Comparison of ENCODE assay signal across 8 cellular contexts in genomic region chr19:58361900-58362271, GRCh38. TPM values are rescaled to one million over a fixed set of nuclear protein-coding genes. Genes with fewer than 3 reads are reported as not detected.
DNase-seq lines count a peak whose midpoint lies in the region; ATAC-seq and TF ChIP-seq lines count a peak whose summit lies in the region.

No MANE protein-coding gene starts in this region.

- intact Hi-C loops in esophagus squamous epithelium (cut with DNase I) = no loop called here

- ATAC-seq in GM23338 (peak; percentile 23), GM18870 (IDR thresholded peaks at IDR 0.05; ENCODE audit: unreplicated experiment) (no peak)

- DNase-seq in DMS79 treated with DMSO at 0.1 percent for 48 hours (lab: John Stamatoyannopoulos, UW) (peak; percentile 64), GM23338 (ENCODE audit: low spot score) (peak; percentile 64), NCI-H146 treated with DMSO at 0.1 percent for 48 hours (lab: John Stamatoyannopoulos, UW; ENCODE audit: unreplicated experiment) (peak; percentile 70), esophagus squamous epithelium (lab: John Stamatoyannopoulos, UW) (no peak), neural progenitor cell (ENCODE audit: low spot score) (no peak), HT-29 (ENCODE audit: low spot score) (no peak)
- DNase-seq in activated CD8-positive, alpha-beta memory T cell treated with anti-CD3 and anti-CD28 coated beads for 24 hours = peak; percentile 85

- peak overlapping the region; percentile 84 for H3K27ac ChIP-seq in GM23338 (ENCODE audit: low read depth)
- H3K27ac ChIP-seq in esophagus squamous epithelium = peak overlapping the region; percentile 85 to 97 (median 92)
- H3K27ac ChIP-seq in neural progenitor cell = peak overlapping the region; percentile 54

- H4K20me1 ChIP-seq in GM23338 (replicated peaks; ENCODE audit: insufficient read depth) = no peaks in the 10 kb centered on the region; the same call in 1 of the 2 replicates
- H4K20me1 ChIP-seq in neural progenitor cell (ENCODE audit: low read depth) = no peaks in the 10 kb centered on the region

- no peaks in the 10 kb centered on the region; the same call in 2 of the 3 replicates for H3K4me1 Mint-ChIP-seq in GM23338
- peaks cover 13% of the 10 kb centered on the region for H3K4me1 Mint-ChIP-seq in neural progenitor cell

- H3K4me1 ChIP-seq in GM23338 (ENCODE audit: insufficient read depth) (no peaks in the 10 kb centered on the region; the same call in 1 of the 2 replicates), esophagus squamous epithelium (peaks cover under 1 to 28% (median 10%) of the 10 kb centered on the region in 3 donors), neural progenitor cell (no peaks in the 10 kb centered on the region)

- H3K27me3 ChIP-seq in GM23338 (ENCODE audit: insufficient read depth) (peaks cover 6% of the 10 kb centered on the region; the same call in 1 of the 2 replicates), esophagus squamous epithelium (peaks cover 0 to 10% (median 0%) of the 10 kb centered on the region in 4 donors), neural progenitor cell (no peaks in the 10 kb centered on the region)

- H3K27me3 Mint-ChIP-seq in GM23338 (ENCODE audit: insufficient read depth, low read depth, poor library complexity) (peaks cover 6% of the 10 kb centered on the region), neural progenitor cell (ENCODE audit: insufficient read depth, low read depth) (peaks cover 12% of the 10 kb centered on the region)

- TF ChIP-seq POLR2A in esophagus squamous epithelium (IDR thresholded peaks at IDR 0.05) = no peak

- peak overlapping the region; percentile 96 for H3K4me3 Mint-ChIP-seq in GM23338
- H3K4me3 Mint-ChIP-seq in neural progenitor cell = peak overlapping the region; percentile 96

- H3K9me2 ChIP-seq in GM23338 (ENCODE audit: insufficient read depth) = no peaks in the 10 kb centered on the region

- TF ChIP-seq CTCF in GM23338 (conservative IDR thresholded peaks at IDR 0.05; ENCODE audit: low read depth in 2 of 2) = 0 out of 4 replicates have a peak, but pooled peaks of 1 of the 2 experiments have one; percentile 5
- TF ChIP-seq CTCF in esophagus squamous epithelium (IDR thresholded peaks at IDR 0.05) = no peak
- peak; percentile 15 for TF ChIP-seq CTCF in neural progenitor cell (IDR thresholded peaks at IDR 0.05)

- H3K27ac Mint-ChIP-seq in GM23338 = peak overlapping the region; percentile 99
- H3K27ac Mint-ChIP-seq in neural progenitor cell = peak overlapping the region; percentile 97

- peak overlapping the region; percentile 67 for H3K9ac ChIP-seq in neural progenitor cell

- H3K9me3 Mint-ChIP-seq in GM23338 = peaks cover 3% of the 10 kb centered on the region; the same call in 1 of the 3 replicates
- H3K9me3 Mint-ChIP-seq in neural progenitor cell = no peaks in the 10 kb centered on the region

- H3K9me3 ChIP-seq in esophagus squamous epithelium (peaks cover 0 to 5% (median 0%) of the 10 kb centered on the region in 3 donors), neural progenitor cell (ENCODE audit: low read depth) (no peaks in the 10 kb centered on the region)

- 2 to 13% methylated on average over 7 to 13 of the region's 28 CpGs for WGBS in esophagus squamous epithelium, 2 donors

- H3K36me3 ChIP-seq in GM23338 (ENCODE audit: insufficient read depth) (no peaks in the 10 kb centered on the region), esophagus squamous epithelium (peaks cover 0 to 9% (median 0%) of the 10 kb centered on the region in 3 donors), neural progenitor cell (no peaks in the 10 kb centered on the region)

- H3K4me2 ChIP-seq in GM23338 (peak overlapping the region; percentile 87), neural progenitor cell (peak overlapping the region; percentile 85)

- H3K36me3 Mint-ChIP-seq in GM23338 (ENCODE audit: low read depth) (no peaks in the 10 kb centered on the region), neural progenitor cell (peaks cover 3% of the 10 kb centered on the region)

- H3K79me2 ChIP-seq in GM23338 (replicated peaks; ENCODE audit: insufficient read depth) = no peaks in the 10 kb centered on the region
- H3K79me2 ChIP-seq in neural progenitor cell (ENCODE audit: low read depth) = peaks cover 10% of the 10 kb centered on the region

- H3K4me3 ChIP-seq in GM23338 = peak overlapping the region; percentile 85
- H3K4me3 ChIP-seq in esophagus squamous epithelium = peak overlapping the region; percentile 55 to 83 (median 77)
- peak overlapping the region; percentile 59 for H3K4me3 ChIP-seq in neural progenitor cell

- H3F3A ChIP-seq in GM23338 (replicated peaks; ENCODE audit: low read depth) = no peaks in the 10 kb centered on the region; the same call in 1 of the 2 replicates
- H3F3A ChIP-seq in neural progenitor cell (ENCODE audit: low read depth) = peaks cover 7% of the 10 kb centered on the region

- H2AFZ ChIP-seq in GM23338 (peak overlapping the region; percentile 95), neural progenitor cell (replicated peaks) (peak overlapping the region; percentile 60)

TF ChIP-seq in GM23338, 12 proteins besides CTCF, POLR2A, EP300 and RAD21:
- TF ChIP-seq EZH2 (IDR thresholded peaks at IDR 0.05; ENCODE audit: low read depth, unreplicated experiment) = no peak

RNA-seq across cellular contexts. Expression of gene ZNF497, which starts 0.7 kb away (rescaled TPM):
- 1.0 and 2.0 TPM in 2 replicates for total RNA-seq in GM23338 (2014; rRNA removed; shearing (Covaris generic))
- polyA plus RNA-seq in GM23338 (2016; fragmentation: Nextera tagmentation; extraction: Ambion mirVana) = 0.44 and 0.61 TPM in 2 replicates
- 1 to 10 TPM in 3 of 4 donors, under 1 TPM in 1; 0.87 to 1.9 (median 1.4) TPM for total RNA-seq in esophagus squamous epithelium
- 3.7 and 8.0 TPM in 2 replicates for total RNA-seq in neural progenitor cell (ENCODE audit: low replicate concordance)
- total RNA-seq in HT-29 (2014; rRNA removed; shearing (Covaris generic)) = 2.0 and 6.0 TPM in 2 replicates

RNA-seq across cellular contexts. Expression of gene A1BG, which starts 8.6 kb away (rescaled TPM):
- total RNA-seq in GM23338 (2014; rRNA removed; shearing (Covaris generic)) = 6.5 and 17.7 TPM in 2 replicates
- 43.5 and 50.5 TPM in 2 replicates for polyA plus RNA-seq in GM23338 (2016; fragmentation: Nextera tagmentation; extraction: Ambion mirVana)
- total RNA-seq in esophagus squamous epithelium (10 to 100 TPM in 2 of 4 donors, 1 to 10 TPM in 1, not detected in 1; 1.1 to 25.1 (median 13.9) TPM), neural progenitor cell (ENCODE audit: low replicate concordance) (7.5 and 37.1 TPM in 2 replicates)
- 0.47 TPM in 1 of 2 replicates, not detected in the other for total RNA-seq in HT-29 (2014; rRNA removed; shearing (Covaris generic))

RNA-seq across cellular contexts. Expression of gene ZNF837, which starts 18.9 kb away (rescaled TPM):
- total RNA-seq in GM23338 (2014; rRNA removed; shearing (Covaris generic)) = 11.0 and 11.3 TPM in 2 replicates
- 2.2 and 3.1 TPM in 2 replicates for polyA plus RNA-seq in GM23338 (2016; fragmentation: Nextera tagmentation; extraction: Ambion mirVana)
- total RNA-seq in esophagus squamous epithelium (1 to 10 TPM; 2.4 to 6.7 (median 3.3) TPM), neural progenitor cell (ENCODE audit: low replicate concordance) (1.4 and 8.5 TPM in 2 replicates)
- 8.3 and 10.4 TPM in 2 replicates for total RNA-seq in HT-29 (2014; rRNA removed; shearing (Covaris generic))

RNA-seq across cellular contexts. Expression of gene RPS5, which starts 25.2 kb away (rescaled TPM):
- total RNA-seq in GM23338 (2014; rRNA removed; shearing (Covaris generic)) = 2,020 and 2,111 TPM in 2 replicates
- polyA plus RNA-seq in GM23338 (2016; fragmentation: Nextera tagmentation; extraction: Ambion mirVana) = 734 and 753 TPM in 2 replicates
- total RNA-seq in esophagus squamous epithelium = 1,000 to 10,000 TPM; 1,292 to 2,917 (median 1,952) TPM
- total RNA-seq in neural progenitor cell (ENCODE audit: low replicate concordance) = 1,938 and 2,407 TPM in 2 replicates
- total RNA-seq in HT-29 (2014; rRNA removed; shearing (Covaris generic)) = 5,822 and 6,132 TPM in 2 replicates

RNA-seq across cellular contexts. Expression of gene RNF225, which starts 33.6 kb away (rescaled TPM):
- total RNA-seq in GM23338 (2014; rRNA removed; shearing (Covaris generic)) = 0.87 TPM in 1 of 2 replicates, not detected in the other
- polyA plus RNA-seq in GM23338 (2016; fragmentation: Nextera tagmentation; extraction: Ambion mirVana) = not detected in 2 replicates
- 10 to 100 TPM in 2 of 4 donors, 1 to 10 TPM in 2; 5.0 to 30.5 (median 15.7) TPM for total RNA-seq in esophagus squamous epithelium
- 0.62 TPM in 1 of 2 replicates, not detected in the other for total RNA-seq in neural progenitor cell (ENCODE audit: low replicate concordance)
- total RNA-seq in HT-29 (2014; rRNA removed; shearing (Covaris generic)) = 0.58 and 0.99 TPM in 2 replicates

Comparison
In these comparisons a context has a peak if more than half of its experiments do, and no peak if none do; other contexts are left out.
1. DNase-seq: peak in DMS79 treated with DMSO at 0.1 percent for 48 hours (single experiment), GM23338 (single experiment), NCI-H146 treated with DMSO at 0.1 percent for 48 hours (single experiment) and activated CD8-positive, alpha-beta memory T cell treated with anti-CD3 and anti-CD28 coated beads for 24 hours (single experiment); none in esophagus squamous epithelium (single experiment), neural progenitor cell (single experiment) and HT-29 (single experiment).
2. Peak in every context shown above with its lines, with median percentiles within 50 percentile points of each other: H3K27ac ChIP-seq and H3K4me3 ChIP-seq.